Comparison of ENCODE assay signal across 2 cellular contexts in the genomic region with DNA sequence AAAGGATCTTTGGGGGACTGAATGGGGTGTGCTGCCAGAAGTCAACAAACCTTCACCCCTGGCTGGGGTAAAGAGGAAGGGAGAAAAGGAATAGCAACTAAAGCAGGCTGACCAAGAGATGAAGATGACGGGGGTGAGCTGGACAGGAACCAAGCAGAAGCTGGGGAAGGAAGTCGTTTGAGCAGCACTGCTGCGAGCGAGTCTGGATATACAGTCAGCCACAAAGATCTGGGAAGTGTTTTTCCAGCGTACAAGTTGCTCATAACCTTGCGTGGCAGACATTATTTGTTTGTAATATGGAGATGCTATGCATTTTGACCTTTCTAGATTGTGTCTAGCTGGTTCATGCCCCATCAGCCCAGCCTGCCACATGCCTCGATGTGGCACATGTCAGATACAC.
TF ChIP-seq lines count a peak whose summit lies in the region.

No MANE protein-coding gene starts in this region.

TF ChIP-seq in GM12878, 131 proteins besides CTCF, POLR2A, EP300 and RAD21 (continued from another document):
- TF ChIP-seq E2F8 (IDR thresholded peaks at IDR 0.05; ENCODE audit: low read depth, partially characterized antibody): no peak
- TF ChIP-seq POLR2AphosphoS5 (IDR thresholded peaks at IDR 0.05; ENCODE audit: low read length): 0 out of 2 replicates have a peak, but pooled peaks have one; percentile 7
- no peak for TF ChIP-seq ZNF24 (IDR thresholded peaks at IDR 0.05)
- TF ChIP-seq POLR2AphosphoS2 (IDR thresholded peaks at IDR 0.05; ENCODE audit: low read depth, low read length): peak; percentile 51; the same call in 1 of the 2 replicates
- TF ChIP-seq SMAD1 (IDR thresholded peaks at IDR 0.05; ENCODE audit: low read depth, partially characterized antibody): no peak
- no peak for TF ChIP-seq CEBPB (IDR thresholded peaks at IDR 0.05; ENCODE audit: borderline replicate concordance in 1 of 2, low read depth in 2 of 2, low read length in 2 of 2)

TF ChIP-seq in HepG2, 621 proteins besides CTCF, POLR2A, EP300 and RAD21 (continued from another document):
- TF ChIP-seq GABPA (IDR thresholded peaks at IDR 0.05; ENCODE audit: low read depth, low read length) (peak; percentile 12; the same call in 1 of the 2 replicates), GABPA (CRISPR knock-in tag; IDR thresholded peaks at IDR 0.05; ENCODE audit: low read depth) (no peak), DNMT3B (CRISPR knock-in tag; conservative IDR thresholded peaks at IDR 0.05) (no peak), CEBPZ (IDR thresholded peaks at IDR 0.05; ENCODE audit: low read length) (no peak), SYNCRIP (IDR thresholded peaks at IDR 0.05; ENCODE audit: insufficient read depth, low read depth, low read length) (no peak), IRX3 (CRISPR knock-in tag; IDR thresholded peaks at IDR 0.05; ENCODE audit: borderline replicate concordance, low read depth) (no peak), ZUFSP (CRISPR knock-in tag; IDR thresholded peaks at IDR 0.05; ENCODE audit: borderline replicate concordance) (no peak), ZSCAN21 (CRISPR knock-in tag; IDR thresholded peaks at IDR 0.05; ENCODE audit: borderline replicate concordance) (no peak), ZNF747 (CRISPR knock-in tag; IDR thresholded peaks at IDR 0.05; ENCODE audit: borderline replicate concordance) (no peak)
TF ChIP-seq in HepG2: peak in this region for 2.
